ENCODE assay signal across 8 cellular contexts in the genomic region with DNA sequence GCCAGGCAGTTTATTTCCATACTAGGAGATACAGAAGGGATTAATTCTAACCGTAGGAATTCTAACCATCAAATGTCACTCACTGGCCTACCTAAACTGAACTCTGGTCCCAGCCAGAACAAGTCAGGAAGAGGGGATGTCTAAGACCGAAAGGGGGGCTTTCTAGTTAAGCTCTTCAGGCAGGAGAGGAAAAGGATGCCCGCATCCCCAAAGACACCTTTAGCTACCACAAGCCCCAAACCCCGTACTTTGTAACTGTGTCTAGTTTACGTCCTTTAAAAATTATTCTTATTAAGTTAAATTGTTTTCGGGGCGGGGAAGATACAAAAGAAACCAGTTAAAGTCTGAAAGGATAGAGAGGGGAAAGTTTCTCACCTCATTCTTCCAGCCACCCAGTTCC. TPM values are rescaled to one million over a fixed set of nuclear protein-coding genes. Genes with fewer than 3 reads are reported as not detected.
DNase-seq lines count a peak whose midpoint lies in the region; ATAC-seq and TF ChIP-seq lines count a peak whose summit lies in the region.

No MANE protein-coding gene starts in this region.

- peaks cover 37% of the 10 kb centered on the region for H3K4me1 Mint-ChIP-seq in T-helper 17 cell

- TF ChIP-seq CTCF in gastroesophageal sphincter (IDR thresholded peaks at IDR 0.05) = no peak

- H3K27me3 ChIP-seq in H7 (ENCODE audit: control insufficient read depth, insufficient read depth, low read length) (no peaks in the 10 kb centered on the region), gastroesophageal sphincter (no peaks in the 10 kb centered on the region), skeletal muscle tissue (ENCODE audit: control insufficient read depth in 3 of 3, insufficient read depth in 3 of 3, low read length in 3 of 3) (no peaks in the 10 kb centered on the region)

- H3K4me1 ChIP-seq in gastroesophageal sphincter (peaks cover under 1 to 83% (median 5%) of the 10 kb centered on the region in 3 donors), skeletal muscle tissue (ENCODE audit: control insufficient read depth in 3 of 3, insufficient read depth in 3 of 3, low read length in 3 of 3) (peaks cover 22 to 29% (median 25%) of the 10 kb centered on the region in 3 donors)

- DNase-seq in H7 = no peak
- DNase-seq in T-helper 17 cell = no peak
- DNase-seq in SW480 (ENCODE audit: low spot score) = no peak
- no peak for DNase-seq in pons (ENCODE audit: low spot score)
- DNase-seq in DMS 273 treated with DMSO at 0.1 percent for 48 hours (lab: John Stamatoyannopoulos, UW) = no peak

- ATAC-seq in T-helper 17 cell (no peak), gastroesophageal sphincter (no peak), GM19455 (IDR thresholded peaks at IDR 0.05; ENCODE audit: unreplicated experiment) (no peak)

- H3K27ac Mint-ChIP-seq in T-helper 17 cell = peak overlapping the region; percentile 98

- no peak for TF ChIP-seq POLR2A in gastroesophageal sphincter (IDR thresholded peaks at IDR 0.05)

- H3K4me3 Mint-ChIP-seq in T-helper 17 cell = peak overlapping the region; percentile 96

- peak overlapping the region; percentile 84 for H3K4me3 ChIP-seq in H7 (ENCODE audit: insufficient read depth, low read depth, low read length)
- H3K4me3 ChIP-seq in gastroesophageal sphincter = peak overlapping the region; percentile 86 to 88
- peak overlapping the region; percentile 95 to 99 (median 96) for H3K4me3 ChIP-seq in skeletal muscle tissue (ENCODE audit: low read length in 3 of 3)

- 0 to 23% methylated on average over 5 to 7 of the region's 7 CpGs for WGBS in gastroesophageal sphincter (ENCODE audit: low coverage in 1 of 2), 2 donors

- no peaks in the 10 kb centered on the region for H3K36me3 ChIP-seq in H7 (replicated peaks; ENCODE audit: control insufficient read depth, insufficient read depth, low read length)
- H3K36me3 ChIP-seq in gastroesophageal sphincter = no peaks in the 10 kb centered on the region
- no peaks in the 10 kb centered on the region for H3K36me3 ChIP-seq in skeletal muscle tissue (ENCODE audit: control insufficient read depth in 3 of 3, insufficient read depth in 3 of 3, low read length in 3 of 3)

- peak overlapping the region; percentile 93 to 100 (median 98) for H3K27ac ChIP-seq in gastroesophageal sphincter
- peak overlapping the region; percentile 97 for H3K27ac ChIP-seq in skeletal muscle tissue (ENCODE audit: low read depth, low read length)

- H3K9me3 ChIP-seq in T-helper 17 cell (ENCODE audit: control insufficient read depth, low read length, poor library complexity, severe bottlenecking) = no peaks in the 10 kb centered on the region
- no peaks in the 10 kb centered on the region for H3K9me3 ChIP-seq in gastroesophageal sphincter
- no peaks in the 10 kb centered on the region for H3K9me3 ChIP-seq in skeletal muscle tissue (ENCODE audit: control insufficient read depth in 3 of 3, low read length in 3 of 3)

- no peak for TF ChIP-seq EP300 in gastroesophageal sphincter (IDR thresholded peaks at IDR 0.05)

- no peaks in the 10 kb centered on the region for H3K36me3 Mint-ChIP-seq in T-helper 17 cell (ENCODE audit: low read depth)

- H3K9ac ChIP-seq in skeletal muscle tissue (ENCODE audit: low read depth in 1 of 3, low read length in 3 of 3) = peak overlapping the region; percentile 90 to 92 (median 91)

- H3K27me3 Mint-ChIP-seq in T-helper 17 cell = no peaks in the 10 kb centered on the region

RNA-seq across cellular contexts. Expression of gene ZNF76, which starts 1.2 kb away (rescaled TPM):
- total RNA-seq in H7 (2014; rRNA removed; shearing (Covaris generic)) = 13.8 and 17.2 TPM in 2 replicates
- total RNA-seq in T-helper 17 cell (10 to 100 TPM; 50.0 to 60.8 TPM), gastroesophageal sphincter (10 to 100 TPM; 21.3 to 46.9 (median 40.1) TPM), skeletal muscle tissue (16.7 TPM)

RNA-seq across cellular contexts. Expression of gene DEF6, which starts 39.3 kb away (rescaled TPM):
- 6.5 and 10.1 TPM in 2 replicates for total RNA-seq in H7 (2014; rRNA removed; shearing (Covaris generic))
- total RNA-seq in T-helper 17 cell (100 to 1,000 TPM; 193 to 206 TPM), gastroesophageal sphincter (1 to 10 TPM in 3 of 4 donors, under 1 TPM in 1; 0.78 to 4.6 (median 4.3) TPM), skeletal muscle tissue (5.2 TPM)

RNA-seq across cellular contexts. Expression of gene SCUBE3, which starts 44.6 kb away (rescaled TPM):
- 0.45 and 0.70 TPM in 2 replicates for total RNA-seq in H7 (2014; rRNA removed; shearing (Covaris generic))
- total RNA-seq in T-helper 17 cell = not detected
- 1 to 10 TPM; 1.4 to 7.2 (median 3.0) TPM for total RNA-seq in gastroesophageal sphincter
- total RNA-seq in skeletal muscle tissue = 0.52 TPM

Comparison
In these comparisons a context has a peak if more than half of its experiments do, and no peak if none do; other contexts are left out.
1. RNA of gene DEF6, which starts 39.3 kb away (total RNA-seq): 193 to 206 TPM in T-helper 17 cell; 6.5 to 10.1 TPM in H7, 5.2 TPM in skeletal muscle tissue (single experiment) and 0.78 to 4.6 TPM in gastroesophageal sphincter; every median in the first group is over 10 times any median in the second.
2. Peak in every context shown above with its lines, with median percentiles within 50 percentile points of each other: H3K4me3 ChIP-seq.